ENCODE assay signal across 29 cellular contexts in the genomic region with DNA sequence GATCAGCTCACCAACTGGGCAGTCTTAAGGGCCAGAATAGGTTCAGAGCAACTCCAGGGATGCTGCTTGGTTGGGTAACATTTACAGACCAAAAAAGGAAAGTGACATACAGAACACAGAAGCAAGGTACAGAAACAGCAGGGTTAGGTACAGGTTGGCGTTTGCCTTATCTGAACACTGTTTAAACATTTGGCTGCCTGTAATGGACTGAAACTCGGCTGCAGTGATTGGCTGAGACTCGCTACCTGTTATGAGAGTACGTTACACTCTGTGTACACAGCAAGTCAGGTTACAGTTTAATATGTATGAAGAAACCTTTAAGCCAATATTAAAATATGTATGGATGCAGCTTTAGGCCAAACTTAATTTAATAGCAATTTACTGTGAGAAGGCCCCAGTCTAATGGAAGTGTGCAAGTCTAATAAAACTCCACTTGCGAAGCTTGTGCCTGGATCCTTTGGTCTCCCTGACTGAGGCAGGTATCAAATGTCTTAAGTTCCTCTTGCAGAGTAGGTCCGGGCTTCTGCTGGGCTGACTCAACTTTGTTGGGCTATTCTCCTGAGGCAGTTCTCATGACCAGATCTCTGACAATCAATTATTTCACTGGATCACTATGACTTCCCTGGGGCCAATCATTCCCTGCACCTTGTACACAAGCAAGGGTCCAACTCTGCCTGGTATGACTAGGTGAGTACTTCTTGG.
DNase-seq lines count a peak whose midpoint lies in the region; ATAC-seq and TF ChIP-seq lines count a peak whose summit lies in the region.
"Had no signal": no experiment of that assay in that cellular context is flagged by ENCODE, and none has a peak within 500 bp of the region (broad histone marks: within the 10 kb centered on the region; RNA-seq: fewer than 3 reads in every experiment).

No MANE protein-coding gene starts in this region.

- no peak overlapping the region for H3K4me3 Mint-ChIP-seq in stimulated activated memory B cell treated with anti-CD40 and anti-IgM and Interleukin-4, amounts not matched to agents 10 μg/mL and 1 μg/mL and 100 μg/mL, for 72 hours
- H3K4me3 Mint-ChIP-seq: activated CD4-positive, alpha-beta memory T cell treated with anti-CD3 and anti-CD28 coated beads, Interleukin-2, amount 10 ng/mL, durations not matched to agents 7 days and 5 days; activated T-helper 1 cell treated with anti-CD3 and anti-CD28 coated beads, Interleukin-12 subunit alpha, Interleukin-12 subunit beta, Interleukin-2, Interleukin-4 antibody, amounts not matched to agents 30 ng/mL and 10 ng/mL and 1 ng/mL, durations not matched to agents 14 hours and 24 hours and 36 hours; CD8-positive, alpha-beta T cell; neural crest cell; stimulated activated naive CD8-positive, alpha-beta T cell treated with anti-CD3 and anti-CD28 coated beads, Interleukin-15, amount 100 ng/mL, for 72 hours had no signal

- no peaks in the 10 kb centered on the region for H3K36me3 Mint-ChIP-seq in stimulated activated memory B cell treated with anti-CD40 and anti-IgM and Interleukin-4, amounts not matched to agents 10 μg/mL and 1 μg/mL and 100 μg/mL, for 72 hours
- H3K36me3 Mint-ChIP-seq: CD8-positive, alpha-beta T cell had no signal

- peak; percentile 43 for DNase-seq in NCI-H748 (lab: John Stamatoyannopoulos, UW; ENCODE audit: unreplicated experiment)
- DNase-seq in NCI-H748 treated with DMSO at 0.1 percent for 48 hours (lab: John Stamatoyannopoulos, UW), result no peak
- DNase-seq in lower lobe of right lung, result no peak
- DNase-seq in superior temporal gyrus (ENCODE audit: extremely low spot score), result no peak
- no peak for DNase-seq in DMS79 treated with DMSO at 0.1 percent for 48 hours (lab: John Stamatoyannopoulos, UW)
- DNase-seq: activated CD4-positive, alpha-beta memory T cell treated with anti-CD3 and anti-CD28 coated beads, Interleukin-2, amount 10 ng/mL, durations not matched to agents 7 days and 5 days; activated CD8-positive, alpha-beta memory T cell treated with anti-CD3 and anti-CD28 coated beads, Interleukin-2, amount 50 U/mL, for 48 hours; activated naive CD4-positive, alpha-beta T cell treated with Interleukin-2 at 50 U/mL for 16 hours; CD8-positive, alpha-beta T cell; cerebellar nuclear complex; foreskin melanocyte; heart right ventricle; kidney; NCI-H1048; NCI-H1694 treated with DMSO at 0.1 percent for 48 hours; NCI-H2171 treated with DMSO at 0.1 percent for 48 hours; NCI-H524; Right ventricle myocardium superior; stimulated activated naive CD8-positive, alpha-beta T cell treated with anti-CD3 and anti-CD28 coated beads, Interleukin-15, amount 100 ng/mL, for 72 hours; thyroid gland had no signal

- no peaks in the 10 kb centered on the region for H3K4me1 Mint-ChIP-seq in stimulated activated memory B cell treated with anti-CD40 and anti-IgM and Interleukin-4, amounts not matched to agents 10 μg/mL and 1 μg/mL and 100 μg/mL, for 72 hours
- H3K4me1 Mint-ChIP-seq: activated CD4-positive, alpha-beta memory T cell treated with anti-CD3 and anti-CD28 coated beads, Interleukin-2, amount 10 ng/mL, durations not matched to agents 7 days and 5 days; stimulated activated naive CD8-positive, alpha-beta T cell treated with anti-CD3 and anti-CD28 coated beads, Interleukin-15, amount 100 ng/mL, for 72 hours had no signal

- intact Hi-C loops in lower lobe of right lung (cut with DNase I), result no loop called here

- ATAC-seq in lower lobe of right lung (peak; percentile 70 to 81), HG03196 (IDR thresholded peaks at IDR 0.05; ENCODE audit: unreplicated experiment) (no peak)
- ATAC-seq in stimulated activated memory B cell treated with anti-CD40 and anti-IgM and Interleukin-4, amounts not matched to agents 10 μg/mL and 1 μg/mL and 100 μg/mL, for 72 hours, result peak; percentile 12
- ATAC-seq: CD8-positive, alpha-beta T cell; HCT116; heart right ventricle; stimulated activated naive CD8-positive, alpha-beta T cell treated with anti-CD3 and anti-CD28 coated beads, Interleukin-15, amount 100 ng/mL, for 72 hours had no signal

- H3K4me3 ChIP-seq in lower lobe of right lung, result no peak overlapping the region
- H3K4me3 ChIP-seq: heart right ventricle, right atrium auricular region, smooth muscle cell, thyroid gland had no signal

- H3K27ac Mint-ChIP-seq in stimulated activated memory B cell treated with anti-CD40 and anti-IgM and Interleukin-4, amounts not matched to agents 10 μg/mL and 1 μg/mL and 100 μg/mL, for 72 hours, result no peak overlapping the region
- H3K27ac Mint-ChIP-seq: activated CD4-positive, alpha-beta memory T cell treated with anti-CD3 and anti-CD28 coated beads, Interleukin-2, amount 10 ng/mL, durations not matched to agents 7 days and 5 days; activated T-helper 1 cell treated with anti-CD3 and anti-CD28 coated beads, Interleukin-12 subunit alpha, Interleukin-12 subunit beta, Interleukin-2, Interleukin-4 antibody, amounts not matched to agents 30 ng/mL and 10 ng/mL and 1 ng/mL, durations not matched to agents 14 hours and 24 hours and 36 hours; CD8-positive, alpha-beta T cell; stimulated activated naive CD8-positive, alpha-beta T cell treated with anti-CD3 and anti-CD28 coated beads, Interleukin-15, amount 100 ng/mL, for 72 hours had no signal

- H3K4me1 ChIP-seq in lower lobe of right lung, result no peaks in the 10 kb centered on the region
- H3K4me1 ChIP-seq: heart right ventricle, parathyroid adenoma, right atrium auricular region, thyroid gland had no signal

- no peaks in the 10 kb centered on the region for H3K9me3 ChIP-seq in lower lobe of right lung
- H3K9me3 ChIP-seq: heart right ventricle, right atrium auricular region, thyroid gland had no signal

- no peaks in the 10 kb centered on the region for H3K27me3 ChIP-seq in lower lobe of right lung (ENCODE audit: low read depth)
- H3K27me3 ChIP-seq: heart right ventricle, right atrium auricular region, thyroid gland had no signal

- TF ChIP-seq CTCF in VCaP (conservative IDR thresholded peaks at IDR 0.05) (no peak), lower lobe of right lung (IDR thresholded peaks at IDR 0.05) (no peak)

- peaks cover 8% of the 10 kb centered on the region for H3K27me3 Mint-ChIP-seq in stimulated activated memory B cell treated with anti-CD40 and anti-IgM and Interleukin-4, amounts not matched to agents 10 μg/mL and 1 μg/mL and 100 μg/mL, for 72 hours
- H3K27me3 Mint-ChIP-seq: activated CD4-positive, alpha-beta memory T cell treated with anti-CD3 and anti-CD28 coated beads, Interleukin-2, amount 10 ng/mL, durations not matched to agents 7 days and 5 days; stimulated activated naive CD8-positive, alpha-beta T cell treated with anti-CD3 and anti-CD28 coated beads, Interleukin-15, amount 100 ng/mL, for 72 hours had no signal

- no peaks in the 10 kb centered on the region for H3K9me3 Mint-ChIP-seq in stimulated activated memory B cell treated with anti-CD40 and anti-IgM and Interleukin-4, amounts not matched to agents 10 μg/mL and 1 μg/mL and 100 μg/mL, for 72 hours
- H3K9me3 Mint-ChIP-seq: activated CD4-positive, alpha-beta memory T cell treated with anti-CD3 and anti-CD28 coated beads, Interleukin-2, amount 10 ng/mL, durations not matched to agents 7 days and 5 days; activated T-helper 1 cell treated with anti-CD3 and anti-CD28 coated beads, Interleukin-12 subunit alpha, Interleukin-12 subunit beta, Interleukin-2, Interleukin-4 antibody, amounts not matched to agents 30 ng/mL and 10 ng/mL and 1 ng/mL, durations not matched to agents 14 hours and 24 hours and 36 hours; CD8-positive, alpha-beta T cell had no signal

- H3K36me3 ChIP-seq in lower lobe of right lung, result no peaks in the 10 kb centered on the region
- H3K36me3 ChIP-seq: heart right ventricle, right atrium auricular region, thyroid gland had no signal

- peak overlapping the region; percentile 73 for H3K27ac ChIP-seq in VCaP
- H3K27ac ChIP-seq in lower lobe of right lung, result no peak overlapping the region
- H3K27ac ChIP-seq: heart right ventricle, parathyroid adenoma, right atrium auricular region, thyroid gland had no signal
